8 cellular contexts compared by ENCODE assay signal in the genomic region with DNA sequence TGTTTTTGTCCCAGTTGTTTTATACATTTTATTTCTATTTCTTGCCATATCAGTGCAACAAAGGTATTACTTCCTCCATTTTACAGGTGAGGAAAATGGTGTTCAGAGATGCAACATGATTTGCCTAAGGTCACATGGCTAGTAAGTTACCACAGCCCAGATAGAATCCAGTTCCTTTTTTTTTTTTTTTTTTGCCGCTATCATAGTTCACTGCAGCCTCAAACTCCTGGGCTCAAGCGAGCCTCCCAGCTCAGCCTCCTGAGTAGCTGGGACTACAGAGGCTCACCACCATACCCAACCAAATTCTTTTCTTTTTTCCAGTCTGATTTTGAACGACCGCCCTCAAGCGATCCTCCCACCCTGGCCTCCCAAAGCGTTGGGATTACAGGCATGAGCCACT. TPM values are rescaled to one million over a fixed set of nuclear protein-coding genes. Genes with fewer than 3 reads are reported as not detected.
DNase-seq lines count a peak whose midpoint lies in the region; ATAC-seq and TF ChIP-seq lines count a peak whose summit lies in the region.
"Had no signal": no experiment of that assay in that cellular context is flagged by ENCODE, and none has a peak within 500 bp of the region (broad histone marks: within the 10 kb centered on the region; RNA-seq: fewer than 3 reads in every experiment).

No MANE protein-coding gene starts in this region.

- peak overlapping the region; percentile 79 to 93 (median 90) for H3K4me3 Mint-ChIP-seq in IgD-negative memory B cell
- peak overlapping the region; percentile 85 for H3K4me3 Mint-ChIP-seq in central memory CD8-positive, alpha-beta T cell

- no peaks in the 10 kb centered on the region for H3K36me3 ChIP-seq in gastrocnemius medialis
- no peaks in the 10 kb centered on the region for H3K36me3 ChIP-seq in H7 (replicated peaks; ENCODE audit: control insufficient read depth, insufficient read depth, low read length)
- H3K36me3 ChIP-seq: pancreas had no signal

- TF ChIP-seq POLR2A in gastrocnemius medialis (IDR thresholded peaks at IDR 0.05), result no peak

- no peak for TF ChIP-seq CTCF in gastrocnemius medialis (IDR thresholded peaks at IDR 0.05 in 4 of 5, conservative IDR thresholded peaks at IDR 0.05 in 1 of 5)

- no peaks in the 10 kb centered on the region for H3K27me3 Mint-ChIP-seq in IgD-negative memory B cell
- no peaks in the 10 kb centered on the region for H3K27me3 Mint-ChIP-seq in central memory CD8-positive, alpha-beta T cell

- ATAC-seq in GM21381 (IDR thresholded peaks at IDR 0.05; ENCODE audit: unreplicated experiment) (peak; percentile 31), gastrocnemius medialis (no peak), GM21825 (IDR thresholded peaks at IDR 0.05; ENCODE audit: unreplicated experiment) (no peak)
- peak; percentile 30 for ATAC-seq in central memory CD8-positive, alpha-beta T cell (replicated peaks; ENCODE audit: extremely low read depth, poor library complexity, severe bottlenecking)

- intact Hi-C loops in gastrocnemius medialis (cut with DNase I; ENCODE audit: low total_unique reads), result no loop called here

- peak overlapping the region; percentile 83 to 98 (median 96) for H3K27ac Mint-ChIP-seq in IgD-negative memory B cell
- peak overlapping the region; percentile 85 for H3K27ac Mint-ChIP-seq in central memory CD8-positive, alpha-beta T cell (ENCODE audit: low read depth)

- H3K4me3 ChIP-seq in gastrocnemius medialis, result peak overlapping the region; percentile 81 to 92 (median 88)
- no peak overlapping the region for H3K4me3 ChIP-seq in H7 (ENCODE audit: insufficient read depth, low read depth, low read length)

- no peaks in the 10 kb centered on the region for H3K9me3 ChIP-seq in gastrocnemius medialis
- H3K9me3 ChIP-seq: pancreas had no signal

- H3K27ac ChIP-seq in gastrocnemius medialis, result peak overlapping the region; percentile 94 to 97 (median 95)

- no peak for DNase-seq in central memory CD8-positive, alpha-beta T cell (ENCODE audit: low spot score in 2 of 2)
- DNase-seq in gastrocnemius medialis, result no peak
- DNase-seq in H7, result no peak
- no peak for DNase-seq in NCI-H2081 treated with DMSO at 0.1 percent for 48 hours (lab: John Stamatoyannopoulos, UW)

- peaks cover 45 to 52% (median 50%) of the 10 kb centered on the region in 3 donors for H3K4me1 Mint-ChIP-seq in IgD-negative memory B cell
- H3K4me1 Mint-ChIP-seq in central memory CD8-positive, alpha-beta T cell, result peaks cover 51% of the 10 kb centered on the region

- in situ Hi-C loops in gastrocnemius medialis (cut with MboI; ENCODE audit: low sequenced_read_pairs in 4 of 4), result no loop called here

- H3K27me3 ChIP-seq in gastrocnemius medialis (no peaks in the 10 kb centered on the region), H7 (ENCODE audit: control insufficient read depth, insufficient read depth, low read length) (peaks cover 8% of the 10 kb centered on the region)
- H3K27me3 ChIP-seq: pancreas had no signal

- H3K36me3 Mint-ChIP-seq in IgD-negative memory B cell, result peaks cover 3% of the 10 kb centered on the region
- peaks cover 8% of the 10 kb centered on the region for H3K36me3 Mint-ChIP-seq in central memory CD8-positive, alpha-beta T cell (ENCODE audit: insufficient read depth)

- H3K9me3 Mint-ChIP-seq in IgD-negative memory B cell, result no peaks in the 10 kb centered on the region
- H3K9me3 Mint-ChIP-seq in central memory CD8-positive, alpha-beta T cell, result no peaks in the 10 kb centered on the region

- H3K4me1 ChIP-seq in gastrocnemius medialis, result peaks cover 38 to 40% of the 10 kb centered on the region in 2 donors

RNA-seq across cellular contexts. Expression of gene CCDC69, which starts 0.5 kb away (rescaled TPM):
- polyA plus RNA-seq in IgD-negative memory B cell, result 75.5 TPM
- 100 to 1,000 TPM in 3 of 4 donors, 10 to 100 TPM in 1; 93.4 to 128 (median 114) TPM for total RNA-seq in gastrocnemius medialis
- 5.6 and 8.7 TPM in 2 replicates for total RNA-seq in H7 (2014; rRNA removed; shearing (Covaris generic))

RNA-seq across cellular contexts. Expression of gene GM2A, which starts 28.6 kb away (rescaled TPM):
- polyA plus RNA-seq in IgD-negative memory B cell, result 31.5 TPM
- 1 to 10 TPM; 5.0 to 7.2 (median 5.7) TPM for total RNA-seq in gastrocnemius medialis
- total RNA-seq in H7 (2014; rRNA removed; shearing (Covaris generic)), result 29.4 and 30.7 TPM in 2 replicates

Comparison
In these comparisons a context has a peak if more than half of its experiments do, and no peak if none do; other contexts are left out.
1. ATAC-seq: peak in GM21381 (single experiment) and central memory CD8-positive, alpha-beta T cell (single experiment); none in gastrocnemius medialis (0 of 2) and GM21825 (single experiment).